1 cellular context compared by ENCODE assay signal in genomic region chr1:39877980-39878956, GRCh38.
TF ChIP-seq lines count a peak whose summit lies in the region.

No MANE protein-coding gene starts in this region.

TF ChIP-seq in SK-N-SH treated with all-trans-retinoic acid at 6 μM for 48 hours, 23 proteins besides CTCF, POLR2A, EP300 and RAD21 (continued from another document):
- TF ChIP-seq PATZ1 (CRISPR knock-in tag; IDR thresholded peaks at IDR 0.05; ENCODE audit: borderline replicate concordance), result no peak
- TF ChIP-seq ZNF565 (CRISPR knock-in tag; conservative IDR thresholded peaks at IDR 0.05; ENCODE audit: low read depth), result no peak
- TF ChIP-seq GLIS3 (CRISPR knock-in tag; IDR thresholded peaks at IDR 0.05), result no peak
- no peak for TF ChIP-seq CSDC2 (CRISPR knock-in tag; IDR thresholded peaks at IDR 0.05)
- no peak for TF ChIP-seq OSR1 (CRISPR knock-in tag; IDR thresholded peaks at IDR 0.05)
- TF ChIP-seq ESRRG (CRISPR knock-in tag; IDR thresholded peaks at IDR 0.05), result no peak
- TF ChIP-seq TSHZ2 (CRISPR knock-in tag; IDR thresholded peaks at IDR 0.05), result no peak
- TF ChIP-seq ZC3H10 (CRISPR knock-in tag; IDR thresholded peaks at IDR 0.05), result no peak
- TF ChIP-seq TCF4 (CRISPR knock-in tag; IDR thresholded peaks at IDR 0.05; ENCODE audit: borderline replicate concordance), result no peak
- no peak for TF ChIP-seq BACH2 (CRISPR knock-in tag; IDR thresholded peaks at IDR 0.05; ENCODE audit: borderline replicate concordance)
- no peak for TF ChIP-seq ZFP3 (CRISPR knock-in tag; IDR thresholded peaks at IDR 0.05)
- TF ChIP-seq CSRNP3 (CRISPR knock-in tag; IDR thresholded peaks at IDR 0.05), result no peak
- TF ChIP-seq ISL1 (CRISPR knock-in tag; IDR thresholded peaks at IDR 0.05), result no peak
- no peak for TF ChIP-seq SNAI2 (CRISPR knock-in tag; IDR thresholded peaks at IDR 0.05)
- no peak for TF ChIP-seq ZFP30 (CRISPR knock-in tag; IDR thresholded peaks at IDR 0.05)
